8 cellular contexts compared by ENCODE assay signal in genomic region chr13:46622918-46623256, GRCh38.
A peak's percentile ranks its signal among the peaks of the same experiment; 100 is the strongest.
DNase-seq lines count a peak whose midpoint lies in the region; ATAC-seq and TF ChIP-seq lines count a peak whose summit lies in the region.

No MANE protein-coding gene starts in this region.

- ATAC-seq in mucosa of descending colon (peak; percentile 31), GM19455 (IDR thresholded peaks at IDR 0.05; ENCODE audit: unreplicated experiment) (no peak)

- no peak for TF ChIP-seq POLR2A in Peyer's patch (IDR thresholded peaks at IDR 0.05)

- H3K36me3 ChIP-seq in mucosa of descending colon (ENCODE audit: low read depth) (no peaks in the 10 kb centered on the region), Peyer's patch (no peaks in the 10 kb centered on the region)

- POLR2A ChIA-PET in RWPE1 (lab: Yijun Ruan, JAX; ENCODE audit: low non-redundant PET) = interaction anchor here (0.7 kb wide), 1 partner anchor 7 kb away, joined by 5 read pairs; no protein-coding TSS in a partner anchor

- CTCF ChIA-PET in RWPE1 (lab: Yijun Ruan, JAX) = no interaction called here

- H3K4me1 ChIP-seq in mucosa of descending colon (ENCODE audit: low read depth) (peaks cover 19% of the 10 kb centered on the region), Peyer's patch (peaks cover 0 to 42% (median 6%) of the 10 kb centered on the region in 4 donors)

- TF ChIP-seq CTCF in AG10803 (conservative IDR thresholded peaks at IDR 0.05; ENCODE audit: low read length) (no peak), mucosa of descending colon (IDR thresholded peaks at IDR 0.05) (no peak), RWPE1 (conservative IDR thresholded peaks at IDR 0.05; ENCODE audit: low read depth) (no peak), Peyer's patch (IDR thresholded peaks at IDR 0.05) (no peak)

- intact Hi-C loops in mucosa of descending colon (cut with DNase I, micrococcal nuclease) = no loop called here

- no peak overlapping the region for H3K27ac ChIP-seq in RWPE1
- peak overlapping the region in 2 of 4 donors; percentile 1 to 26 for H3K27ac ChIP-seq in Peyer's patch

- H3K27me3 ChIP-seq in Peyer's patch = no peaks in the 10 kb centered on the region

- DNase-seq in AG10803 (ENCODE audit: low read depth) (peak; percentile 91), NCI-H1436 (lab: John Stamatoyannopoulos, UW) (peak; percentile 25), cerebellar cortex (ENCODE audit: low spot score) (peak; percentile 94), mucosa of descending colon (peak in 1 of 3 donors; percentile 42), RWPE1 (ENCODE audit: low spot score) (no peak), Peyer's patch (no peak), T1000 (lab: John Stamatoyannopoulos, UW) (no peak)

- no peak overlapping the region for H3K4me3 ChIP-seq in AG10803 (ENCODE audit: low read length)
- no peak overlapping the region for H3K4me3 ChIP-seq in mucosa of descending colon
- H3K4me3 ChIP-seq in Peyer's patch = no peak overlapping the region

- H3K9me3 ChIP-seq in mucosa of descending colon = no peaks in the 10 kb centered on the region
- no peaks in the 10 kb centered on the region for H3K9me3 ChIP-seq in Peyer's patch

Comparison
In these comparisons a context has a peak if more than half of its experiments do, and no peak if none do; other contexts are left out.
1. DNase-seq: peak in AG10803 (single experiment), NCI-H1436 (single experiment) and cerebellar cortex (single experiment); none in RWPE1 (single experiment), Peyer's patch (0 of 3) and T1000 (single experiment).